ENCODE assay signal across 1 cellular context in the genomic region with DNA sequence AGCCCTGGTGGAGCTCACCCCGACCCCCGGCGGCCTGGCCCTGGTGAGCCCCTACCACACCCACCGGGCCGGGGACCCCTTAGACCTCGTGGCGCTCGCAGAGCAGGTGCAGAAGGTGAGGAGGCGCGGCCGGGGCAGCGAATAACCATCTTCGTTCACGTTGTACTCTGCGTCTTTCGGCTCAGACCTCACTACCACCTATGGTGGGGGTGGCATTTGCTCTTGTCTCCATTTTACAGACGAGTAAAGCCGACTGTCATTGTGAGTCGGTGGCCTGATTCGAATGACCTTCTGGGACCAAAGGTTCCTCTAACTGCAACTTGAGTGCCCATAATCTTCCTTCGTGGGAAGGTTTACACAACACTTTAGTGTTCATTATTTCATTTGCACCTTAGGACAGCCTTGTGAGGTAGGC.
TF ChIP-seq lines count a peak whose summit lies in the region.

No MANE protein-coding gene starts in this region.

TF ChIP-seq in IMR-90, 13 proteins besides CTCF, POLR2A, EP300 and RAD21:
- no peak for TF ChIP-seq MAZ (IDR thresholded peaks at IDR 0.05; ENCODE audit: borderline replicate concordance, low read depth, low read length)
- TF ChIP-seq CHD1 (IDR thresholded peaks at IDR 0.05; ENCODE audit: low read depth, low read length) = no peak
- no peak for TF ChIP-seq MAFK (IDR thresholded peaks at IDR 0.05; ENCODE audit: low read depth, low read length)
